9 cellular contexts compared by ENCODE assay signal in genomic region chr1:6197746-6198427, GRCh38. TPM values are rescaled to one million over a fixed set of nuclear protein-coding genes. Genes with fewer than 3 reads are reported as not detected.
DNase-seq lines count a peak whose midpoint lies in the region; FAIRE-seq and TF ChIP-seq lines count a peak whose summit lies in the region.
"Had no signal": no experiment of that assay in that cellular context is flagged by ENCODE, and none has a peak within 500 bp of the region (broad histone marks: within the 10 kb centered on the region; RNA-seq: fewer than 3 reads in every experiment).

No MANE protein-coding gene starts in this region.

- CTCF ChIA-PET in PC-9 (lab: Charles Lee): interaction anchor here (1.6 kb wide), 1 partner anchor 14 kb away, joined by 3 read pairs; no protein-coding TSS in a partner anchor

- WGBS in prostate gland: 62% methylated on average over 6 of the region's 6 CpGs

- FAIRE-seq in frontal cortex (lab: Jason Lieb, UNC): no peak
- FAIRE-seq: islet of Langerhans had no signal

- TF ChIP-seq CTCF in GM12864 (IDR thresholded peaks at IDR 0.05; ENCODE audit: low read depth, low read length, missing control alignments) (no peak), PC-9 (conservative IDR thresholded peaks at IDR 0.05) (no peak), epithelial cell of esophagus (IDR thresholded peaks at IDR 0.05; ENCODE audit: insufficient read depth, low read depth, low read length, missing control alignments) (no peak), prostate gland (IDR thresholded peaks at IDR 0.05) (no peak)

- DNase-seq in GM12864 (ENCODE audit: low read depth) (no peak), PC-9 (no peak), epithelial cell of esophagus (ENCODE audit: low read depth) (no peak), prostate gland (ENCODE audit: low spot score) (no peak), frontal cortex (ENCODE audit: low spot score in 2 of 2) (no peak), NCI-H524 (lab: John Stamatoyannopoulos, UW) (no peak), cerebellar cortex (ENCODE audit: low spot score) (no peak), NK-92 (lab: John Stamatoyannopoulos, UW; ENCODE audit: unreplicated experiment) (no peak)

- BruUV-seq in PC-9 (replicated peaks; lab: Mats Ljungman, UMichigan): no TSS peak

- H3K27me3 ChIP-seq in PC-9 (ENCODE audit: insufficient read depth, low read depth) (no peaks in the 10 kb centered on the region), prostate gland (replicated peaks; ENCODE audit: insufficient read depth) (no peaks in the 10 kb centered on the region)

- H3K27ac ChIP-seq in PC-9: peak overlapping the region; percentile 66
- no peak overlapping the region for H3K27ac ChIP-seq in prostate gland

- peaks cover 14% of the 10 kb centered on the region for H3K36me3 ChIP-seq in PC-9 (ENCODE audit: low read depth)
- H3K36me3 ChIP-seq in prostate gland: peaks cover 0 to 14% of the 10 kb centered on the region in 2 donors

- no peak for TF ChIP-seq POLR2A in prostate gland (IDR thresholded peaks at IDR 0.05)

- peaks cover 35% of the 10 kb centered on the region; the same call in 1 of the 2 replicates for H4K20me1 ChIP-seq in PC-9 (ENCODE audit: insufficient read depth)

- H3K9me3 ChIP-seq in PC-9 (ENCODE audit: insufficient read depth, low read depth) (no peaks in the 10 kb centered on the region), prostate gland (no peaks in the 10 kb centered on the region)

- H3K4me2 ChIP-seq in PC-9: peak overlapping the region; percentile 96

- H3K9me2 ChIP-seq in PC-9 (ENCODE audit: insufficient read depth): no peaks in the 10 kb centered on the region

- peak overlapping the region; percentile 80 for H3K4me3 ChIP-seq in GM12864 (ENCODE audit: low read depth, low read length)
- H3K4me3 ChIP-seq in PC-9: peak overlapping the region; percentile 90
- H3K4me3 ChIP-seq in epithelial cell of esophagus (ENCODE audit: low read length): peak overlapping the region; percentile 98
- peak overlapping the region; percentile 97 to 98 for H3K4me3 ChIP-seq in prostate gland

- H2AFZ ChIP-seq in PC-9: no peak overlapping the region

- H3K4me1 ChIP-seq in PC-9 (replicated peaks; ENCODE audit: insufficient read depth) (peaks cover 18% of the 10 kb centered on the region), prostate gland (replicated peaks) (peaks cover 4% of the 10 kb centered on the region)

- H3K79me2 ChIP-seq in PC-9 (ENCODE audit: low read depth): peaks cover 65% of the 10 kb centered on the region

- intact Hi-C loops in PC-9 (cut with micrococcal nuclease; ENCODE audit: unreplicated experiment): no loop called here
- intact Hi-C loops in prostate gland (cut with DNase I): no loop called here

- POLR2A ChIA-PET in PC-9 (lab: Charles Lee; ENCODE audit: unreplicated experiment): no interaction called here

- H3F3A ChIP-seq in PC-9 (ENCODE audit: insufficient read depth, low read depth): peaks cover 11% of the 10 kb centered on the region

RNA-seq across cellular contexts. Expression of gene RPL22, which starts 1.5 kb away (rescaled TPM):
- total RNA-seq in PC-9 (2021) (408 and 447 TPM in 2 replicates), prostate gland (100 to 1,000 TPM; 121 to 213 TPM), frontal cortex (393 TPM)

RNA-seq across cellular contexts. Expression of gene RNF207, which starts 8.0 kb away (rescaled TPM):
- total RNA-seq in PC-9 (2021) (49.3 and 53.1 TPM in 2 replicates), prostate gland (10 to 100 TPM; 45.7 to 47.4 TPM), frontal cortex (4.5 TPM)

RNA-seq across cellular contexts. Expression of gene CHD5, which starts 17.8 kb away (rescaled TPM):
- total RNA-seq in PC-9 (2021) (0.50 and 0.63 TPM in 2 replicates), prostate gland (10 to 100 TPM in 1 of 2 donors, 1 to 10 TPM in 1; 4.9 to 17.0 TPM), frontal cortex (31.4 TPM)

RNA-seq across cellular contexts. Expression of gene ICMT, which starts 37.9 kb away (rescaled TPM):
- total RNA-seq in PC-9 (2021): 43.9 and 44.3 TPM in 2 replicates
- total RNA-seq in prostate gland: 10 to 100 TPM; 54.2 to 58.3 TPM
- 21.6 TPM for total RNA-seq in frontal cortex

RNA-seq across cellular contexts. Expression of gene HES3, which starts 46.1 kb away (rescaled TPM):
- total RNA-seq in PC-9 (2021): not detected in 2 replicates
- not detected for total RNA-seq in prostate gland
- total RNA-seq in frontal cortex: not detected
